10 cellular contexts compared by ENCODE assay signal in genomic region chr1:245085508-245086095, GRCh38.
DNase-seq lines count a peak whose midpoint lies in the region; ATAC-seq and TF ChIP-seq lines count a peak whose summit lies in the region.
"Had no signal": no experiment of that assay in that cellular context is flagged by ENCODE, and none has a peak within 500 bp of the region (broad histone marks: within the 10 kb centered on the region; RNA-seq: fewer than 3 reads in every experiment).

No MANE protein-coding gene starts in this region.

- TF ChIP-seq CTCF in BJ (IDR thresholded peaks at IDR 0.05; ENCODE audit: insufficient read depth, low read depth, low read length) (peak; percentile 36), Panc1 (IDR thresholded peaks at IDR 0.05) (no peak), fibroblast of villous mesenchyme (IDR thresholded peaks at IDR 0.05; ENCODE audit: insufficient read depth, low read depth, low read length) (peak; percentile 15)

- H3K27me3 ChIP-seq in BJ (ENCODE audit: control insufficient read depth, insufficient read depth, low read length) = no peaks in the 10 kb centered on the region
- H3K27me3 ChIP-seq in Panc1 (ENCODE audit: control insufficient read depth, insufficient read depth, low read length) = no peaks in the 10 kb centered on the region

- CTCF ChIA-PET in BJ (lab: Yijun Ruan, JAX) (interaction anchor here (0.5 to 2.0 kb wide), 3 partner anchors 15 to 1409 kb away, joined by 3 to 8 read pairs (median 3); no protein-coding TSS in a partner anchor), Panc1 (lab: Charles Lee) (no interaction called here)

- no peaks in the 10 kb centered on the region for H3K4me1 ChIP-seq in Panc1 (ENCODE audit: control insufficient read depth, insufficient read depth, low read length)

- in situ Hi-C loops in Panc1 (cut with HindIII; ENCODE audit: low pct_unique_long_range_greater_than_20kb, low sequenced_read_pairs) = no loop called here

- H3K4me3 ChIP-seq in BJ (ENCODE audit: low read depth, low read length) (no peak overlapping the region), Panc1 (ENCODE audit: low read depth in 2 of 2, low read length in 2 of 2) (no peak overlapping the region), fibroblast of villous mesenchyme (ENCODE audit: low read depth, low read length) (no peak overlapping the region)

- intact Hi-C loops in Panc1 (cut with micrococcal nuclease; ENCODE audit: unreplicated experiment) = no loop called here

- DNase-seq in BJ (ENCODE audit: low read depth) (peak; percentile 93), Panc1 (ENCODE audit: low read depth, low spot score) (no peak), fibroblast of villous mesenchyme (ENCODE audit: low read depth) (peak; percentile 89), T-helper 9 cell (no peak), NCI-H146 treated with DMSO at 0.1 percent for 48 hours (lab: John Stamatoyannopoulos, UW; ENCODE audit: unreplicated experiment) (no peak), NCI-H187 treated with DMSO at 0.1 percent for 48 hours (lab: John Stamatoyannopoulos, UW) (no peak)
- DNase-seq: glutamatergic neuron, NCI-H510A had no signal

- no TSS peak for BruUV-seq in Panc1 (replicated peaks; lab: Mats Ljungman, UMichigan)

- peak; percentile 98 for ATAC-seq in GM21529 (IDR thresholded peaks at IDR 0.05; ENCODE audit: unreplicated experiment)
- ATAC-seq in Panc1 = 0 out of 2 replicates have a peak, but pooled peaks have one; percentile 30
- no peak for ATAC-seq in HG02970 (IDR thresholded peaks at IDR 0.05; ENCODE audit: low FRiP score, unreplicated experiment)

- POLR2A ChIA-PET in BJ (lab: Charles Lee) = no interaction called here
- POLR2A ChIA-PET in Panc1 (lab: Charles Lee) = no interaction called here

- H3K9me3 ChIP-seq in Panc1 (ENCODE audit: control insufficient read depth, insufficient read depth, low read depth, low read length) = no peaks in the 10 kb centered on the region

- H3K36me3 ChIP-seq in BJ (ENCODE audit: control insufficient read depth, insufficient read depth, low read length) = no peaks in the 10 kb centered on the region
- H3K36me3 ChIP-seq in Panc1 (ENCODE audit: control insufficient read depth, insufficient read depth, low read length) = no peaks in the 10 kb centered on the region

- no peak overlapping the region for H3K27ac ChIP-seq in Panc1 (ENCODE audit: low read length)

Comparison
In these comparisons a context has a peak if more than half of its experiments do, and no peak if none do; other contexts are left out.
1. DNase-seq: peak in BJ (single experiment) and fibroblast of villous mesenchyme (single experiment); none in Panc1 (single experiment), T-helper 9 cell (single experiment), NCI-H146 treated with DMSO at 0.1 percent for 48 hours (single experiment) and NCI-H187 treated with DMSO at 0.1 percent for 48 hours (single experiment).